In the genomic region with DNA sequence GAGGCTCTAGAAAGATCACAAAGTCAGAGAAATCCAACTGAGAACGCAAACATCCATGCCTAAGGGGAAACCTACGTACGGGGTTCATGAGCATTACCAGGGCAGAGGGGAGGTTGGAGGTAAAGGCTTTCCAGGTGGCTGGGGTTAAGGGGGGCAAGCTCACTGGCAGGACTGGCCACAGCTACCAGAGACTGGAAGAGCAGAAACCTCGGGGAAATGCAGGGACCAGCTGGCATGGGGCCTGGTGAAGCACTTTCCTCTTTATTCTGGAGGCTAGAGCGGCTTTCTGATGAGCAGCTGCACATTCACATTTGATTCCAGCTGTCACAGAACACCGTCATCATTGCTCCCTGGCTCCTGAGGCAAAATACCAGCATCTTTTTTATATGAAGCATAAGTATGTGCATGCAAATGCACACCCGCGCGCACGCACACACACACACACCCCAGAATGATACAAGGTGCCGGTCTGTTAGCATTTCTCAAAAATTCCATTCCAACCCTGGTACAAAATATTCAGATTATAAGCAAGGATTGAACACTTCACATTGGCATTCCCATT, we compare ENCODE assay signal across 15 cellular contexts. TPM values are rescaled to one million over a fixed set of nuclear protein-coding genes. Genes with fewer than 3 reads are reported as not detected.
"Had no signal": no experiment of that assay in that cellular context is flagged by ENCODE, and none has a peak within 500 bp of the region (broad histone marks: within the 10 kb centered on the region; RNA-seq: fewer than 3 reads in every experiment).

No MANE protein-coding gene starts in this region.

- H3K27me3 ChIP-seq: brain microvascular endothelial cell, ovary had no signal

- H3K36me3 ChIP-seq: brain microvascular endothelial cell, ovary, thoracic aorta had no signal

- ATAC-seq: left cardiac atrium; mucosa of descending colon; stimulated activated naive CD8-positive, alpha-beta T cell treated with anti-CD3 and anti-CD28 coated beads, Interleukin-15, amount 100 ng/mL, for 72 hours had no signal

- H3K27ac ChIP-seq: brain microvascular endothelial cell, ovary, thoracic aorta had no signal

- DNase-seq: activated CD4-positive, alpha-beta T cell treated with anti-CD3 and anti-CD28 coated beads, Interleukin-2, amount 50 U/mL, for 1 hour; activated CD4-positive, CD25-positive, alpha-beta regulatory T cell; amniotic stem cell; brain microvascular endothelial cell; left cardiac atrium; mammary epithelial cell; mucosa of descending colon; ovary; stimulated activated CD4-positive, alpha-beta T cell treated with anti-CD3 and anti-CD28 coated beads, Interleukin-15, amount 100 ng/mL, for 24 hours; stimulated activated CD4-positive, alpha-beta T cell treated with anti-CD3 and anti-CD28 coated beads, Interleukin-4, amount 100 ng/mL, for 24 hours; stimulated activated naive CD8-positive, alpha-beta T cell treated with anti-CD3 and anti-CD28 coated beads, Interleukin-15, amount 100 ng/mL, for 72 hours had no signal

- H3K4me3 ChIP-seq: mucosa of descending colon, ovary, thoracic aorta had no signal

- H3K9me3 ChIP-seq: mucosa of descending colon, ovary, thoracic aorta had no signal

RNA-seq across cellular contexts. Expression of a gene that starts 28.7 kb away (rescaled TPM):
- total RNA-seq: epithelial cell of proximal tubule; left cardiac atrium; mammary epithelial cell; mucosa of descending colon; neural crest cell; ovary; T-helper 2 cell treated with Interferon-gamma antibody and Interleukin-4, amounts not matched to agents 100 ng/mL and 5 ng/mL, for 36 hours; thoracic aorta had no signal
